In the genomic region with DNA sequence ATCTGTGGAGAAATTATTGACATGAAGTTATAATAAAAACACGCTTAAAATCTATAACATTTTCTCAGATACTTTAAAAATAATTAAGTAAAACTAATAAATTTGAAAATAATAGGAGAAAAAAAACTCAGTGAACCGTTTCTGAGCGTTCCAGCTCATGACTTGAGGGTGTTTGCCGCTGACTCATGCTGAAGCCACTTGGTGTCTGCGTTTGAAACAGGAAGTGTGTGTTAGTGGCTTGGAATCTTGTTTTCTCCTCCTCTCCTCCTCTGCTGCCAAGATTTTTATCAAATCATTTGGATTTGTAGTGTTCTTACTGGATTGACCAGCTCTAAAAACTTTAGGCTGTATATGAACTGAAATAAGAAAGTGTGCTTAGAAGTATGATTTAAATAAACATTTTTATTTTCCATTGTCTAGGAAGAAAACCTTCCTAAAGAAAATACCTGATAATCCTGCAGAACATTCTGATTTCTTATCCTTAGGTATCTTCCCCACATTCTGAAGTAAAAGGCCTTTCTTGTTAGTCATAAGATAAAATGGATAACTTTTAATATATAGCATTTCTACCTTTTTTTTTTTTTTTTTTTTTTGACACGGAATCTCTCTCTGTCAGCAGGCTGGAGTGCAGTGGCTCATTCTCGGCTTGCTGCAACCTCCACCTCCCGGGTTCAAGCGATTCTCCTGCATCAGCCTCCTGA, we compare ENCODE assay signal across 9 cellular contexts. TPM values are rescaled to one million over a fixed set of nuclear protein-coding genes. Genes with fewer than 3 reads are reported as not detected.
A peak's percentile ranks its signal among the peaks of the same experiment; 100 is the strongest.
DNase-seq lines count a peak whose midpoint lies in the region; ATAC-seq, FAIRE-seq and TF ChIP-seq lines count a peak whose summit lies in the region.
"Had no signal": no experiment of that assay in that cellular context is flagged by ENCODE, and none has a peak within 500 bp of the region (broad histone marks: within the 10 kb centered on the region; RNA-seq: fewer than 3 reads in every experiment).

No MANE protein-coding gene starts in this region.

- FAIRE-seq in H54 (lab: Jason Lieb, UNC) = peak; percentile 90

- peak overlapping the region; percentile 40 for H3K4me3 Mint-ChIP-seq in activated naive CD8-positive, alpha-beta T cell

- no peaks in the 10 kb centered on the region for H3K36me3 Mint-ChIP-seq in activated naive CD8-positive, alpha-beta T cell

- H3K4me1 Mint-ChIP-seq in activated naive CD8-positive, alpha-beta T cell (ENCODE audit: low read depth) = peaks cover 51% of the 10 kb centered on the region

- TF ChIP-seq POLR2A in H54 (IDR thresholded peaks at IDR 0.05; ENCODE audit: low read depth, low read length) (no peak), heart left ventricle (IDR thresholded peaks at IDR 0.05) (no peak)

- no peaks in the 10 kb centered on the region for H3K27me3 ChIP-seq in heart left ventricle

- 28 to 35% (median 34%) methylated on average over 9 of the region's 9 CpGs for WGBS in heart left ventricle, 4 donors

- TF ChIP-seq CTCF in heart left ventricle (IDR thresholded peaks at IDR 0.05) (no peak), retinal pigment epithelial cell (conservative IDR thresholded peaks at IDR 0.05; ENCODE audit: low read depth, low read length) (no peak)

- no peaks in the 10 kb centered on the region for H3K9me3 ChIP-seq in heart left ventricle

- no peak overlapping the region for H3K27ac Mint-ChIP-seq in activated naive CD8-positive, alpha-beta T cell

- peak overlapping the region in 11 of 12 donors; percentile 11 to 80 (median 41) for H3K27ac ChIP-seq in heart left ventricle

- H3K4me3 ChIP-seq in heart left ventricle = peak overlapping the region in 8 of 12 donors; percentile 11 to 31 (median 23)
- H3K4me3 ChIP-seq in retinal pigment epithelial cell (ENCODE audit: low read length) = peak overlapping the region; percentile 13

- DNase-seq in NCI-H1694 treated with DMSO at 0.1 percent for 48 hours (lab: John Stamatoyannopoulos, UW) (peak; percentile 12), NCI-H1694 (lab: John Stamatoyannopoulos, UW) (no peak), H54 (ENCODE audit: insufficient read length, low spot score) (peak; percentile 56), NCI-H460 (ENCODE audit: extremely low read depth, low read depth) (peak; percentile 70), heart left ventricle (peak in 4 of 5 donors; percentile 50 to 71 (median 58)), retinal pigment epithelial cell (ENCODE audit: low read depth) (peak; percentile 87), OCI-M2 (lab: John Stamatoyannopoulos, UW; ENCODE audit: unreplicated experiment) (no peak)

- peaks cover 0 to 79% (median 29%) of the 10 kb centered on the region in 12 donors for H3K4me1 ChIP-seq in heart left ventricle

- H3K9me3 Mint-ChIP-seq in activated naive CD8-positive, alpha-beta T cell (ENCODE audit: low read depth) = no peaks in the 10 kb centered on the region
- H3K9me3 Mint-ChIP-seq: CD4-positive, alpha-beta memory T cell had no signal

- peak in 3 of 4 donors; percentile 82 to 86 (median 84) for ATAC-seq in heart left ventricle

- intact Hi-C loops in heart left ventricle (cut with DNase I) = no loop called here

- H3K27me3 Mint-ChIP-seq in activated naive CD8-positive, alpha-beta T cell = no peaks in the 10 kb centered on the region
- H3K27me3 Mint-ChIP-seq: CD4-positive, alpha-beta memory T cell had no signal

- peaks cover 0 to 28% (median 9%) of the 10 kb centered on the region in 9 donors for H3K36me3 ChIP-seq in heart left ventricle

RNA-seq across cellular contexts. Expression of gene USP10, which starts 30.8 kb away (rescaled TPM):
- 63.9 and 67.2 TPM in 2 replicates for total RNA-seq in NCI-H460 (2014; rRNA removed; shearing (Covaris generic))
- 56.4 and 56.9 TPM in 2 replicates for polyA plus RNA-seq in NCI-H460 (2014; cell fraction: nucleus; rRNA removed)
- total RNA-seq in heart left ventricle = 10 to 100 TPM; 57.3 to 73.5 (median 62.9) TPM
- 10 to 100 TPM; 17.8 to 46.8 TPM for polyA plus RNA-seq in heart left ventricle

Comparison
In these comparisons a context has a peak if more than half of its experiments do, and no peak if none do; other contexts are left out.
1. DNase-seq: peak in NCI-H1694 treated with DMSO at 0.1 percent for 48 hours (single experiment), H54 (single experiment), NCI-H460 (single experiment), heart left ventricle (4 of 5) and retinal pigment epithelial cell (single experiment); none in NCI-H1694 (single experiment) and OCI-M2 (single experiment).